9 cellular contexts compared by ENCODE assay signal in the genomic region with DNA sequence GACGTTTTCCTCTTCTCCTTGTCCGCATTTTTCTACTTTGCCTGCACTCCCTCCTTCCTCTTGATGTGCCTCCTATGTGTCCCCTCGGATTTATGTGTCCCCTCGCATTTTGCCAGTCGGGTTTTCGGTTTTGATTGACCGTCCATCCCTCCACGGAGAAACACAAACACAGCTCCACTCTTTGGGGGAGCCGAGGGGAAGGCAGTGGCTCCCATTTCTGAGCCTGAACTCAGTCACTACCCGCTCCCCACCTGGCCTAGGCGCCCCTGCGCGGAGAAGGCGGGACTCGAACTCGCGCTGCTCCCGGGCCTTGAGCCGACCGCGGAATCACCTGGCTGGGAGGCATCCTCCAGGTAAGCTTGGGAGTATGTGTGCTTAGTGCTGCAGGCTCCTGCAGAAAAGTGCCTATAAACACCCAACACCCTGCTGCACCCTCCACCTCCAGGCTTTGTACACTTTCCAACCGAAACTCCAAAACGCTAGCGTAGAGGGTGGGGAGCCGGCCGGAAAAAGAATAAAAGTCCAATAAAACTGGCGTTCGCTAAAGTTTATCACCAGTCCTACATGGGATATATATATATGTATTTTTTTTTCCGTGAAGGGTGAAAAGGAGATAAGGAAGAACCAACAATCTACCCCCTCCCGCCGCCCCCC. TPM values are rescaled to one million over a fixed set of nuclear protein-coding genes. Genes with fewer than 3 reads are reported as not detected.
A peak's percentile ranks its signal among the peaks of the same experiment; 100 is the strongest.
DNase-seq lines count a peak whose midpoint lies in the region; ATAC-seq, FAIRE-seq and TF ChIP-seq lines count a peak whose summit lies in the region.
"Had no signal": no experiment of that assay in that cellular context is flagged by ENCODE, and none has a peak within 500 bp of the region (broad histone marks: within the 10 kb centered on the region; RNA-seq: fewer than 3 reads in every experiment).

No MANE protein-coding gene starts in this region.

- no peaks in the 10 kb centered on the region for H3K36me3 Mint-ChIP-seq in IgD-negative memory B cell
- peaks cover 8% of the 10 kb centered on the region for H3K36me3 Mint-ChIP-seq in activated T-helper 2 cell treated with anti-CD3 and anti-CD28 coated beads, Interferon-gamma antibody, Interleukin-2, Interleukin-4, amounts not matched to agents 10 μg/mL and 5 μg/mL and 100 μg/mL, durations not matched to agents 14 hours and 24 hours and 36 hours (ENCODE audit: low read depth)

- H3K4me1 Mint-ChIP-seq in IgD-negative memory B cell, result peaks cover 14 to 21% (median 18%) of the 10 kb centered on the region in 3 donors
- peaks cover 26% of the 10 kb centered on the region for H3K4me1 Mint-ChIP-seq in activated T-helper 2 cell treated with anti-CD3 and anti-CD28 coated beads, Interferon-gamma antibody, Interleukin-2, Interleukin-4, amounts not matched to agents 10 μg/mL and 5 μg/mL and 100 μg/mL, durations not matched to agents 14 hours and 24 hours and 36 hours (ENCODE audit: low read depth)

- no peaks in the 10 kb centered on the region for H3K9me3 ChIP-seq in keratinocyte (ENCODE audit: control insufficient read depth, low read depth, low read length)

- peaks cover 5% of the 10 kb centered on the region for H3K27me3 Mint-ChIP-seq in IgD-negative memory B cell
- peaks cover 13% of the 10 kb centered on the region for H3K27me3 Mint-ChIP-seq in activated T-helper 2 cell treated with anti-CD3 and anti-CD28 coated beads, Interferon-gamma antibody, Interleukin-2, Interleukin-4, amounts not matched to agents 10 μg/mL and 5 μg/mL and 100 μg/mL, durations not matched to agents 14 hours and 24 hours and 36 hours (ENCODE audit: low read depth)

- no peak for TF ChIP-seq CTCF in keratinocyte (optimal IDR thresholded peaks at IDR 0.05 in 1 of 3, IDR thresholded peaks at IDR 0.05 in 1 of 3, conservative IDR thresholded peaks at IDR 0.05 in 1 of 3; ENCODE audit: extremely low read depth in 1 of 3, insufficient read depth in 2 of 3, low read length in 3 of 3)

- H4K20me1 ChIP-seq in keratinocyte (ENCODE audit: control insufficient read depth, extremely low read depth, insufficient read depth, low read length), result no peaks in the 10 kb centered on the region

- H3K4me3 Mint-ChIP-seq in IgD-negative memory B cell, result peak overlapping the region; percentile 93 to 100 (median 96)
- peak overlapping the region; percentile 95 for H3K4me3 Mint-ChIP-seq in activated T-helper 2 cell treated with anti-CD3 and anti-CD28 coated beads, Interferon-gamma antibody, Interleukin-2, Interleukin-4, amounts not matched to agents 10 μg/mL and 5 μg/mL and 100 μg/mL, durations not matched to agents 14 hours and 24 hours and 36 hours (ENCODE audit: low read depth)

- peak overlapping the region; percentile 98 for H3K9ac ChIP-seq in keratinocyte (ENCODE audit: control insufficient read depth, extremely low read depth, insufficient read depth, low read length)

- peaks cover 16% of the 10 kb centered on the region for H3K79me2 ChIP-seq in keratinocyte (ENCODE audit: control insufficient read depth, insufficient read depth, low read length)

- H3K4me2 ChIP-seq in keratinocyte (ENCODE audit: control insufficient read depth, extremely low read depth, insufficient read depth, low read depth, low read length), result peak overlapping the region; percentile 97

- intact Hi-C loops in activated T-helper 2 cell treated with anti-CD3 and anti-CD28 coated beads, Interferon-gamma antibody, Interleukin-2, Interleukin-4, amounts not matched to agents 10 μg/mL and 5 μg/mL and 100 μg/mL, durations not matched to agents 14 hours and 24 hours and 36 hours (cut with micrococcal nuclease), result loop anchor here (5.0 kb wide), 1 partner anchor 557 kb away; no protein-coding TSS in a partner anchor

- peak; percentile 42 for DNase-seq in activated T-helper 2 cell treated with anti-CD3 and anti-CD28 coated beads, Interferon-gamma antibody, Interleukin-2, Interleukin-4, amounts not matched to agents 10 μg/mL and 5 μg/mL and 100 μg/mL, durations not matched to agents 14 hours and 24 hours and 36 hours (ENCODE audit: low spot score)
- DNase-seq in keratinocyte (ENCODE audit: low read depth, low spot score) (no peak), SHP77 (lab: John Stamatoyannopoulos, UW) (no peak)
- peak; percentile 40 for DNase-seq in stimulated activated CD8-positive, alpha-beta memory T cell treated with anti-CD3 and anti-CD28 coated beads, Interleukin-4, amount 100 ng/mL, for 24 hours (ENCODE audit: low read depth)
- DNase-seq in NK-92 treated with Interleukin-12 subunit alpha and Interleukin-12 subunit beta, amount 100 ng/mL, for 24 hours (lab: John Stamatoyannopoulos, UW), result no peak
- DNase-seq: cortex of kidney had no signal

- peak overlapping the region; percentile 68 for H2AFZ ChIP-seq in keratinocyte (ENCODE audit: control insufficient read depth, low read length)

- peak overlapping the region; percentile 96 to 99 (median 97) for H3K27ac Mint-ChIP-seq in IgD-negative memory B cell
- peak overlapping the region; percentile 90 for H3K27ac Mint-ChIP-seq in activated T-helper 2 cell treated with anti-CD3 and anti-CD28 coated beads, Interferon-gamma antibody, Interleukin-2, Interleukin-4, amounts not matched to agents 10 μg/mL and 5 μg/mL and 100 μg/mL, durations not matched to agents 14 hours and 24 hours and 36 hours

- ATAC-seq in HG03095 (IDR thresholded peaks at IDR 0.05; ENCODE audit: unreplicated experiment), result no peak
- no peak for ATAC-seq in HG03378 (IDR thresholded peaks at IDR 0.05; ENCODE audit: unreplicated experiment)

- no peaks in the 10 kb centered on the region for H3K9me3 Mint-ChIP-seq in IgD-negative memory B cell
- H3K9me3 Mint-ChIP-seq in activated T-helper 2 cell treated with anti-CD3 and anti-CD28 coated beads, Interferon-gamma antibody, Interleukin-2, Interleukin-4, amounts not matched to agents 10 μg/mL and 5 μg/mL and 100 μg/mL, durations not matched to agents 14 hours and 24 hours and 36 hours, result no peaks in the 10 kb centered on the region

- peak overlapping the region; percentile 40 for H3K27ac ChIP-seq in keratinocyte (ENCODE audit: control insufficient read depth, insufficient read depth, low read length)

- no peak for FAIRE-seq in keratinocyte (lab: Jason Lieb, UNC)

- H3K4me1 ChIP-seq in keratinocyte (ENCODE audit: control insufficient read depth, extremely low read depth, insufficient read depth, low read length), result peaks cover 30% of the 10 kb centered on the region

- H3K4me3 ChIP-seq in keratinocyte (ENCODE audit: control insufficient read depth in 2 of 3, extremely low read depth in 1 of 3, insufficient read depth in 2 of 3, low read depth in 1 of 3, low read length in 3 of 3), result peak overlapping the region; percentile 42 to 66 (median 64)

- dilution Hi-C loops in keratinocyte (cut with MboI; ENCODE audit: extremely low pct_ligation_motif_present, low sequenced_read_pairs), result no loop called here

- H3K27me3 ChIP-seq in keratinocyte (ENCODE audit: control insufficient read depth, extremely low read depth, insufficient read depth, low read length), result peaks cover 26% of the 10 kb centered on the region

- H3K9me1 ChIP-seq in keratinocyte (ENCODE audit: control insufficient read depth, extremely low read depth, insufficient read depth, low read length), result no peaks in the 10 kb centered on the region

- no peaks in the 10 kb centered on the region for H3K36me3 ChIP-seq in keratinocyte (ENCODE audit: control insufficient read depth in 2 of 2, extremely low read depth in 1 of 2, insufficient read depth in 2 of 2, low read length in 2 of 2)

RNA-seq across cellular contexts. Expression of gene CCND2, which starts 3.4 kb away (rescaled TPM):
- polyA plus RNA-seq in IgD-negative memory B cell (11.7 TPM), keratinocyte (310 to 574 TPM (median 324 TPM) in 3 replicates)
- total RNA-seq in activated T-helper 2 cell treated with anti-CD3 and anti-CD28 coated beads, Interferon-gamma antibody, Interleukin-2, Interleukin-4, amounts not matched to agents 10 μg/mL and 5 μg/mL and 100 μg/mL, durations not matched to agents 14 hours and 24 hours and 36 hours, result 557 and 561 TPM in 2 replicates
- 74.2 TPM for polyA plus RNA-seq in keratinocyte (2011; ENCODE audit: low read depth)
- polyA plus RNA-seq in keratinocyte (2011; cell fraction: cytosol; rRNA removed), result 295 and 360 TPM in 2 replicates
- 465 and 473 TPM in 2 replicates for polyA plus RNA-seq in keratinocyte (2011; cell fraction: nucleus; rRNA removed)
- polyA plus RNA-seq in keratinocyte (2012; ENCODE audit: low replicate concordance), result 120 and 269 TPM in 2 replicates
- 1,197 to 1,430 TPM (median 1,326 TPM) in 3 replicates for polyA minus RNA-seq in keratinocyte
- 872 TPM for polyA minus RNA-seq in keratinocyte (2011; cell fraction: cytosol; rRNA and poly(A)+ RNA removed)
- 589 and 1,049 TPM in 2 replicates for polyA minus RNA-seq in keratinocyte (2011; cell fraction: nucleus; rRNA and poly(A)+ RNA removed)

RNA-seq across cellular contexts. Expression of gene TIGAR, which starts 50.9 kb away (rescaled TPM):
- polyA plus RNA-seq in IgD-negative memory B cell, result 5.2 TPM
- total RNA-seq in activated T-helper 2 cell treated with anti-CD3 and anti-CD28 coated beads, Interferon-gamma antibody, Interleukin-2, Interleukin-4, amounts not matched to agents 10 μg/mL and 5 μg/mL and 100 μg/mL, durations not matched to agents 14 hours and 24 hours and 36 hours, result 8.7 and 9.5 TPM in 2 replicates
- 15.3 to 37.3 TPM (median 28.0 TPM) in 3 replicates for polyA plus RNA-seq in keratinocyte
- 85.8 TPM for polyA plus RNA-seq in keratinocyte (2011; ENCODE audit: low read depth)
- 27.2 and 45.2 TPM in 2 replicates for polyA plus RNA-seq in keratinocyte (2011; cell fraction: cytosol; rRNA removed)
- 20.1 and 49.6 TPM in 2 replicates for polyA plus RNA-seq in keratinocyte (2011; cell fraction: nucleus; rRNA removed)
- polyA plus RNA-seq in keratinocyte (2012; ENCODE audit: low replicate concordance), result 24.3 and 45.5 TPM in 2 replicates
- polyA minus RNA-seq in keratinocyte, result 1.7 to 11.6 TPM (median 6.8 TPM) in 3 replicates
- 8.2 TPM for polyA minus RNA-seq in keratinocyte (2011; cell fraction: cytosol; rRNA and poly(A)+ RNA removed)
- polyA minus RNA-seq in keratinocyte (2011; cell fraction: nucleus; rRNA and poly(A)+ RNA removed), result 10.8 and 21.5 TPM in 2 replicates

Comparison
In these comparisons a context has a peak if more than half of its experiments do, and no peak if none do; other contexts are left out.
1. DNase-seq: peak in activated T-helper 2 cell treated with anti-CD3 and anti-CD28 coated beads, Interferon-gamma antibody, Interleukin-2, Interleukin-4, amounts not matched to agents 10 μg/mL and 5 μg/mL and 100 μg/mL, durations not matched to agents 14 hours and 24 hours and 36 hours (single experiment) and stimulated activated CD8-positive, alpha-beta memory T cell treated with anti-CD3 and anti-CD28 coated beads, Interleukin-4, amount 100 ng/mL, for 24 hours (single experiment); none in keratinocyte (single experiment), NK-92 treated with Interleukin-12 subunit alpha and Interleukin-12 subunit beta, amount 100 ng/mL, for 24 hours (single experiment) and SHP77 (0 of 2).